In genomic region chr6:45377555-45378323, GRCh38 we compare ENCODE assay signal across 8 cellular contexts. TPM values are rescaled to one million over a fixed set of nuclear protein-coding genes. Genes with fewer than 3 reads are reported as not detected.
DNase-seq lines count a peak whose midpoint lies in the region; ATAC-seq, FAIRE-seq and TF ChIP-seq lines count a peak whose summit lies in the region.

Gene SUPT3H, minus strand, starts transcription at chr6:45377934.

- peak; percentile 92 for FAIRE-seq in GM19239 (lab: Jason Lieb, UNC)

- H3K4me2 ChIP-seq in BLaER1 treated with 17β-estradiol and CSF1 and Interleukin-3, amounts not matched to agents 10 nM and 100 nM: peak within 1 kb of the TSS; percentile 69 to 93 (median 84)

- peak within 1 kb of the TSS; percentile 85 to 95 (median 93) for H3K27ac ChIP-seq in BLaER1 treated with 17β-estradiol and CSF1 and Interleukin-3, amounts not matched to agents 10 nM and 100 nM
- H3K27ac ChIP-seq in liver (ENCODE audit: low read depth in 1 of 2, low read length in 2 of 2): peak within 1 kb of the TSS; percentile 98 to 99

- H3K36me3 Mint-ChIP-seq in dendritic cell treated with granulocyte-macrophage colony-stimulating factor and Interleukin-4, amounts not matched to agents 40 ng/mL and 50 ng/mL, for 4 days (ENCODE audit: low read depth): peaks cover 15% of the 10 kb centered on the region

- no peaks in the 10 kb centered on the region for H3K9me3 Mint-ChIP-seq in dendritic cell treated with granulocyte-macrophage colony-stimulating factor and Interleukin-4, amounts not matched to agents 40 ng/mL and 50 ng/mL, for 4 days

- H4K20me1 ChIP-seq in BLaER1 treated with 17β-estradiol and CSF1 and Interleukin-3, amounts not matched to agents 10 nM and 100 nM: no peaks in the 10 kb centered on the region

- TF ChIP-seq RAD21 in liver (IDR thresholded peaks at IDR 0.05): peak in 1 of 2 donors; percentile 52

- H3K4me1 ChIP-seq in BLaER1 treated with 17β-estradiol and CSF1 and Interleukin-3, amounts not matched to agents 10 nM and 100 nM: peaks cover 8 to 22% (median 17%) of the 10 kb centered on the region in 10 experiments; a peak in 19 of 20 replicates
- peaks cover 0 to 8% (median 4%) of the 10 kb centered on the region in 4 donors for H3K4me1 ChIP-seq in liver (ENCODE audit: control insufficient read depth in 4 of 4, insufficient read depth in 4 of 4, low read length in 3 of 4)

- no peaks in the 10 kb centered on the region for H3K27me3 Mint-ChIP-seq in dendritic cell treated with granulocyte-macrophage colony-stimulating factor and Interleukin-4, amounts not matched to agents 40 ng/mL and 50 ng/mL, for 4 days

- intact Hi-C loops in dendritic cell treated with granulocyte-macrophage colony-stimulating factor and Interleukin-4, amounts not matched to agents 40 ng/mL and 50 ng/mL, for 4 days (cut with micrococcal nuclease): loop anchor here (5.0 kb wide), 2 partner anchors 45 to 335 kb away; no protein-coding TSS in a partner anchor

- H3K9me3 ChIP-seq in BLaER1 treated with 17β-estradiol and CSF1 and Interleukin-3, amounts not matched to agents 10 nM and 100 nM (replicated peaks in 1 of 11): no peaks in the 10 kb centered on the region
- H3K9me3 ChIP-seq in liver (ENCODE audit: control insufficient read depth in 4 of 4, low read length in 3 of 4): no peaks in the 10 kb centered on the region

- DNase-seq in GM19239 (ENCODE audit: insufficient read length, low spot score) (peak; percentile 74), NCI-H526 (lab: John Stamatoyannopoulos, UW) (peak; percentile 90 to 98)
- DNase-seq in activated CD4-positive, alpha-beta T cell treated with anti-CD3 and anti-CD28 coated beads, Interleukin-2, amount 50 U/mL, for 24 hours (ENCODE audit: low read depth in 1 of 2, low spot score in 1 of 2): peak; percentile 88 to 95
- DNase-seq in stimulated activated CD4-positive, alpha-beta T cell treated with anti-CD3 and anti-CD28 coated beads, Interleukin-4, amount 100 ng/mL, for 1 hour: peak; percentile 94

- peak within 1 kb of the TSS; percentile 86 to 96 (median 91) for H3K9ac ChIP-seq in BLaER1 treated with 17β-estradiol and CSF1 and Interleukin-3, amounts not matched to agents 10 nM and 100 nM
- H3K9ac ChIP-seq in liver (ENCODE audit: low read depth in 1 of 2, low read length in 2 of 2): peak within 1 kb of the TSS; percentile 92 to 99

- no peaks in the 10 kb centered on the region for H3K27me3 ChIP-seq in BLaER1 treated with 17β-estradiol and CSF1 and Interleukin-3, amounts not matched to agents 10 nM and 100 nM
- H3K27me3 ChIP-seq in liver (ENCODE audit: control insufficient read depth in 4 of 4, insufficient read depth in 4 of 4, low read length in 3 of 4): no peaks in the 10 kb centered on the region

- peak; percentile 17 for TF ChIP-seq CTCF in liver (IDR thresholded peaks at IDR 0.05; ENCODE audit: low read depth, low read length, missing input control)

- H3K27ac Mint-ChIP-seq in dendritic cell treated with granulocyte-macrophage colony-stimulating factor and Interleukin-4, amounts not matched to agents 40 ng/mL and 50 ng/mL, for 4 days: peak within 1 kb of the TSS; percentile 99

- peaks cover 23% of the 10 kb centered on the region for H3K4me1 Mint-ChIP-seq in dendritic cell treated with granulocyte-macrophage colony-stimulating factor and Interleukin-4, amounts not matched to agents 40 ng/mL and 50 ng/mL, for 4 days (ENCODE audit: low read depth)

- H3K4me3 ChIP-seq in BLaER1 treated with 17β-estradiol and CSF1 and Interleukin-3, amounts not matched to agents 10 nM and 100 nM: peak within 1 kb of the TSS; percentile 67 to 81 (median 71)
- H3K4me3 ChIP-seq in liver (ENCODE audit: low read depth in 1 of 3, low read length in 3 of 3): peak within 1 kb of the TSS; percentile 83 to 98 (median 95)

- under 1% methylated on average over 75 of the region's 75 CpGs for WGBS in liver

- ATAC-seq in HG03442 (IDR thresholded peaks at IDR 0.05; ENCODE audit: unreplicated experiment): peak; percentile 93

- no peaks in the 10 kb centered on the region for H3K36me3 ChIP-seq in BLaER1 treated with 17β-estradiol and CSF1 and Interleukin-3, amounts not matched to agents 10 nM and 100 nM
- no peaks in the 10 kb centered on the region for H3K36me3 ChIP-seq in liver (ENCODE audit: control insufficient read depth in 4 of 4, insufficient read depth in 3 of 4, low read depth in 1 of 4, low read length in 3 of 4)

- H3K4me3 Mint-ChIP-seq in dendritic cell treated with granulocyte-macrophage colony-stimulating factor and Interleukin-4, amounts not matched to agents 40 ng/mL and 50 ng/mL, for 4 days: peak within 1 kb of the TSS; percentile 95

TF ChIP-seq in liver, 16 proteins besides CTCF, POLR2A, EP300 and RAD21:
- peak; percentile 80 for TF ChIP-seq YY1 (IDR thresholded peaks at IDR 0.05)
- no peak for TF ChIP-seq FOXA1 (IDR thresholded peaks at IDR 0.05)
- TF ChIP-seq NR2F2 (IDR thresholded peaks at IDR 0.05): no peak
- TF ChIP-seq HNF4A (conservative IDR thresholded peaks at IDR 0.05): no peak
- TF ChIP-seq, protein P1, sequence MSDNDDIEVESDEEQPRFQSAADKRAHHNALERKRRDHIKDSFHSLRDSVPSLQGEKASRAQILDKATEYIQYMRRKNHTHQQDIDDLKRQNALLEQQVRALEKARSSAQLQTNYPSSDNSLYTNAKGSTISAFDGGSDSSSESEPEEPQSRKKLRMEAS (IDR thresholded peaks at IDR 0.05): peak; percentile 57
- TF ChIP-seq GABPA (IDR thresholded peaks at IDR 0.05 in 1 of 2, conservative IDR thresholded peaks at IDR 0.05 in 1 of 2): peak in 1 of 2 donors; percentile 68
- peak; percentile 93 for TF ChIP-seq TAF1 (conservative IDR thresholded peaks at IDR 0.05)
- TF ChIP-seq, protein P2, sequence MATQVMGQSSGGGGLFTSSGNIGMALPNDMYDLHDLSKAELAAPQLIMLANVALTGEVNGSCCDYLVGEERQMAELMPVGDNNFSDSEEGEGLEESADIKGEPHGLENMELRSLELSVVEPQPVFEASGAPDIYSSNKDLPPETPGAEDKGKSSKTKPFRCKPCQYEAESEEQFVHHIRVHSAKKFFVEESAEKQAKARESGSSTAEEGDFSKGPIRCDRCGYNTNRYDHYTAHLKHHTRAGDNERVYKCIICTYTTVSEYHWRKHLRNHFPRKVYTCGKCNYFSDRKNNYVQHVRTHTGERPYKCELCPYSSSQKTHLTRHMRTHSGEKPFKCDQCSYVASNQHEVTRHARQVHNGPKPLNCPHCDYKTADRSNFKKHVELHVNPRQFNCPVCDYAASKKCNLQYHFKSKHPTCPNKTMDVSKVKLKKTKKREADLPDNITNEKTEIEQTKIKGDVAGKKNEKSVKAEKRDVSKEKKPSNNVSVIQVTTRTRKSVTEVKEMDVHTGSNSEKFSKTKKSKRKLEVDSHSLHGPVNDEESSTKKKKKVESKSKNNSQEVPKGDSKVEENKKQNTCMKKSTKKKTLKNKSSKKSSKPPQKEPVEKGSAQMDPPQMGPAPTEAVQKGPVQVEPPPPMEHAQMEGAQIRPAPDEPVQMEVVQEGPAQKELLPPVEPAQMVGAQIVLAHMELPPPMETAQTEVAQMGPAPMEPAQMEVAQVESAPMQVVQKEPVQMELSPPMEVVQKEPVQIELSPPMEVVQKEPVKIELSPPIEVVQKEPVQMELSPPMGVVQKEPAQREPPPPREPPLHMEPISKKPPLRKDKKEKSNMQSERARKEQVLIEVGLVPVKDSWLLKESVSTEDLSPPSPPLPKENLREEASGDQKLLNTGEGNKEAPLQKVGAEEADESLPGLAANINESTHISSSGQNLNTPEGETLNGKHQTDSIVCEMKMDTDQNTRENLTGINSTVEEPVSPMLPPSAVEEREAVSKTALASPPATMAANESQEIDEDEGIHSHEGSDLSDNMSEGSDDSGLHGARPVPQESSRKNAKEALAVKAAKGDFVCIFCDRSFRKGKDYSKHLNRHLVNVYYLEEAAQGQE (IDR thresholded peaks at IDR 0.05): peak; percentile 78
- no peak for TF ChIP-seq FOXA2 (IDR thresholded peaks at IDR 0.05)
- peak; percentile 20 for TF ChIP-seq SP1 (IDR thresholded peaks at IDR 0.05)

RNA-seq across cellular contexts. Expression of gene SUPT3H, which starts in this region (rescaled TPM):
- total RNA-seq in liver: 1 to 10 TPM; 1.7 to 4.8 TPM
- polyA plus RNA-seq in liver: 1 to 10 TPM in 1 of 2 donors, under 1 TPM in 1; 0.85 to 3.1 TPM

Comparison
In these comparisons a context has a peak if more than half of its experiments do, and no peak if none do; other contexts are left out.
1. Peak in every context shown above with its lines: DNase-seq, ATAC-seq, H3K4me3 ChIP-seq and H3K27ac ChIP-seq.